ENCODE assay signal across 7 cellular contexts in genomic region chr19:24075530-24075929, GRCh38. TPM values are rescaled to one million over a fixed set of nuclear protein-coding genes. Genes with fewer than 3 reads are reported as not detected.
DNase-seq lines count a peak whose midpoint lies in the region; ATAC-seq and TF ChIP-seq lines count a peak whose summit lies in the region.
"Not testable (repeated sequence)": the region's sequence is repeated elsewhere in the genome, so short reads cannot be mapped to it uniquely, and the experiment has no call there.

No MANE protein-coding gene starts in this region.

- not testable (repeated sequence) for H3K27me3 ChIP-seq in BE2C; H9 (ENCODE audit: insufficient read depth, low read length); PC-3 (ENCODE audit: low read length); iPS-20b (ENCODE audit: insufficient read depth, low read length); neutrophil

- not testable (repeated sequence) for H3K56ac ChIP-seq in H9 (ENCODE audit: insufficient read length, low read depth, low read length)

- CTCF ChIA-PET in PC-3 (lab: Charles Lee) = not testable (repeated sequence)

- H4K91ac ChIP-seq in H9 (ENCODE audit: insufficient read length, low read depth, low read length) = not testable (repeated sequence)

- not testable (repeated sequence) for H2BK12ac ChIP-seq in H9 (ENCODE audit: insufficient read length, low read depth, low read length)

- not testable (repeated sequence) for H4K20me1 ChIP-seq in H9 (ENCODE audit: control insufficient read depth, insufficient read depth, insufficient read length); PC-3 (ENCODE audit: low read length)

- not testable (repeated sequence) for H3K14ac ChIP-seq in H9 (ENCODE audit: insufficient read depth, low read length)

- H3K27ac ChIP-seq in H9 (ENCODE audit: insufficient read length, low read depth, low read length) = peak overlapping the region; percentile 65
- not testable (repeated sequence) for H3K27ac ChIP-seq in PC-3 (ENCODE audit: low read length)
- peak overlapping the region; percentile 87 for H3K27ac ChIP-seq in epithelial cell of prostate
- H3K27ac ChIP-seq in iPS-20b (ENCODE audit: low read length) = peak overlapping the region; percentile 67
- peak overlapping the region; percentile 76 for H3K27ac ChIP-seq in neutrophil

- H3K9ac ChIP-seq in H9 (ENCODE audit: extremely low read depth, insufficient read length, low read length); PC-3 (ENCODE audit: low read length): not testable (repeated sequence)
- H3K9ac ChIP-seq in iPS-20b (ENCODE audit: low read depth, low read length) = peak overlapping the region; percentile 20; the same call in 1 of the 2 replicates

- not testable (repeated sequence) for H3K23me2 ChIP-seq in H9 (ENCODE audit: insufficient read length, low read depth, low read length, poor library complexity, severe bottlenecking)

- H3K27me3 Mint-ChIP-seq in H9 (ENCODE audit: low read depth); activated T-cell treated with anti-CD3 and anti-CD28 coated beads, Interleukin-2, amount 50 U/mL, for 72 hours (ENCODE audit: low read depth): not testable (repeated sequence)

- H2AK5ac ChIP-seq in H9 (ENCODE audit: insufficient read length, low read length) = not testable (repeated sequence)

- not testable (repeated sequence) for H2BK5ac ChIP-seq in H9 (ENCODE audit: insufficient read length, low read length)

- intact Hi-C loops in PC-3 (cut with micrococcal nuclease) = not testable (repeated sequence)

- not testable (repeated sequence) for H2BK20ac ChIP-seq in H9 (ENCODE audit: low read depth, low read length, poor library complexity, severe bottlenecking)

- H3K36me3 ChIP-seq in BE2C (peaks cover 14% of the 10 kb centered on the region), PC-3 (ENCODE audit: low read depth, low read length) (peaks cover 48% of the 10 kb centered on the region), iPS-20b (ENCODE audit: insufficient read depth, low read depth, low read length) (peaks cover 42% of the 10 kb centered on the region)
- not testable (repeated sequence) for H3K36me3 ChIP-seq in neutrophil

- H3K4me3 Mint-ChIP-seq in H9 = peak overlapping the region; percentile 15 to 60; a peak in 3 of 5 replicates
- H3K4me3 Mint-ChIP-seq in activated T-cell treated with anti-CD3 and anti-CD28 coated beads, Interleukin-2, amount 50 U/mL, for 72 hours = not testable (repeated sequence)

- not testable (repeated sequence) for BruUV-seq in PC-3 (replicated peaks; lab: Mats Ljungman, UMichigan)

- H3K9me3 ChIP-seq in BE2C; H9 (ENCODE audit: control insufficient read depth, low read depth, low read length); PC-3 (ENCODE audit: low read length); neutrophil: not testable (repeated sequence)
- peaks cover 10% of the 10 kb centered on the region for H3K9me3 ChIP-seq in iPS-20b (ENCODE audit: insufficient read depth, low read depth, low read length)

- not testable (repeated sequence) for H3K18ac ChIP-seq in H9 (ENCODE audit: insufficient read length, low read depth, low read length)

- not testable (repeated sequence) for H3K4me2 ChIP-seq in H9 (ENCODE audit: insufficient read depth, insufficient read length, low read length); PC-3 (ENCODE audit: low read length)

- WGBS in H9 (ENCODE audit: extremely low coverage, insufficient read length, low lambda C conversion rate) = no CpG with 5 or more reads among the region's 4 CpGs

- H3K4me1 Mint-ChIP-seq in H9 = peaks cover 60 to 61% of the 10 kb centered on the region in 2 experiments
- peaks cover 21% of the 10 kb centered on the region for H3K4me1 Mint-ChIP-seq in activated T-cell treated with anti-CD3 and anti-CD28 coated beads, Interleukin-2, amount 50 U/mL, for 72 hours (ENCODE audit: low read depth)

- not testable (repeated sequence) for H3K9me2 ChIP-seq in PC-3 (replicated peaks; ENCODE audit: low read length)

- peak overlapping the region; percentile 84 to 94 (median 90); a peak in 6 of 7 replicates for H3K27ac Mint-ChIP-seq in H9
- H3K27ac Mint-ChIP-seq in activated T-cell treated with anti-CD3 and anti-CD28 coated beads, Interleukin-2, amount 50 U/mL, for 72 hours = peak overlapping the region; percentile 86

- not testable (repeated sequence) for H2BK15ac ChIP-seq in H9 (ENCODE audit: low read depth, low read length)

- H2AFZ ChIP-seq in H9 (ENCODE audit: low read length); PC-3 (ENCODE audit: low read length): not testable (repeated sequence)

- ATAC-seq in PC-3; activated T-cell treated with anti-CD3 and anti-CD28 coated beads, Interleukin-2, amount 50 U/mL, for 72 hours (replicated peaks in 1 of 2): not testable (repeated sequence)

- H3K4ac ChIP-seq in H9 (ENCODE audit: low read depth, low read length) = not testable (repeated sequence)

- peak; percentile 66 for DNase-seq in BE2C
- peak; percentile 28 for DNase-seq in H9
- peak; percentile 17 for DNase-seq in PC-3
- not testable (repeated sequence) for DNase-seq in activated T-cell treated with anti-CD3 and anti-CD28 coated beads, Interleukin-2, amount 50 U/mL, for 72 hours; epithelial cell of prostate (ENCODE audit: low read depth, low spot score)

- not testable (repeated sequence) for H4K5ac ChIP-seq in H9 (ENCODE audit: insufficient read length, low read depth, low read length)

- peaks cover 8 to 29% of the 10 kb centered on the region in 2 experiments for H3K9me3 Mint-ChIP-seq in H9
- not testable (repeated sequence) for H3K9me3 Mint-ChIP-seq in activated T-cell treated with anti-CD3 and anti-CD28 coated beads, Interleukin-2, amount 50 U/mL, for 72 hours

- not testable (repeated sequence) for H3K79me2 ChIP-seq in H9 (ENCODE audit: insufficient read depth, low read length); PC-3 (ENCODE audit: low read length)

- H3K79me1 ChIP-seq in H9 (ENCODE audit: insufficient read depth, low read depth, low read length, poor library complexity, severe bottlenecking) = not testable (repeated sequence)

- not testable (repeated sequence) for H4K8ac ChIP-seq in H9 (replicated peaks; ENCODE audit: insufficient read length, low read depth, low read length)

- H3K4me3 ChIP-seq in BE2C (ENCODE audit: low read depth, low read length); PC-3 (ENCODE audit: low read length); neutrophil (ENCODE audit: low read depth in 1 of 2, low read length in 1 of 2): not testable (repeated sequence)
- peak overlapping the region; percentile 51 for H3K4me3 ChIP-seq in iPS-20b (ENCODE audit: low read length)

- H2BK120ac ChIP-seq in H9 (ENCODE audit: low read depth, low read length, poor library complexity, severe bottlenecking) = not testable (repeated sequence)

- not testable (repeated sequence) for H3K23ac ChIP-seq in H9 (ENCODE audit: insufficient read length, low read depth, low read length)

- H3K4me1 ChIP-seq in BE2C; PC-3 (ENCODE audit: insufficient read depth, low read length): not testable (repeated sequence)
- H3K4me1 ChIP-seq in H9 (ENCODE audit: insufficient read depth, low read length) (peaks cover 26% of the 10 kb centered on the region; the same call in 1 of the 2 replicates), iPS-20b (ENCODE audit: insufficient read depth, low read length) (peaks cover 34% of the 10 kb centered on the region; the same call in 1 of the 2 replicates), neutrophil (ENCODE audit: control insufficient read depth in 1 of 2, insufficient read depth in 1 of 2, low read depth in 1 of 2, low read length in 1 of 2) (peaks cover 65 to 78% of the 10 kb centered on the region in 2 experiments)

- H3F3A ChIP-seq in PC-3 (ENCODE audit: low read length, unreplicated experiment) = not testable (repeated sequence)

- peak; percentile 40 for TF ChIP-seq CTCF in BE2C (IDR thresholded peaks at IDR 0.05; ENCODE audit: low read depth, low read length)
- not testable (repeated sequence) for TF ChIP-seq CTCF in H9 (conservative IDR thresholded peaks at IDR 0.05); PC-3 (conservative IDR thresholded peaks at IDR 0.05; ENCODE audit: low read depth, low read length); neutrophil (IDR thresholded peaks at IDR 0.05)

- H3K36me3 Mint-ChIP-seq in H9 (ENCODE audit: insufficient read depth in 1 of 3, low read depth in 3 of 3) = peaks cover 61 to 69% (median 65%) of the 10 kb centered on the region in 3 experiments
- peaks cover 21 to 35% of the 10 kb centered on the region in 2 donors for H3K36me3 Mint-ChIP-seq in activated T-cell treated with anti-CD3 and anti-CD28 coated beads, Interleukin-2, amount 50 U/mL, for 72 hours (ENCODE audit: insufficient read depth in 2 of 2)

- H3T11ph ChIP-seq in H9 (ENCODE audit: low read length) = not testable (repeated sequence)

- POLR2A ChIA-PET in PC-3 (lab: Charles Lee; ENCODE audit: unreplicated experiment) = not testable (repeated sequence)

RNA-seq across cellular contexts. Expression of gene ZNF254, which starts 11.5 kb away (rescaled TPM):
- polyA plus RNA-seq in BE2C (2012; ENCODE audit: insufficient read depth, insufficient read length, low read depth) = 8.9 TPM
- total RNA-seq in H9 (2021) = 25.5 and 26.6 TPM in 2 replicates
- total RNA-seq in PC-3 (2014; rRNA removed) = 8.1 and 9.3 TPM in 2 replicates
- total RNA-seq in activated T-cell treated with anti-CD3 and anti-CD28 coated beads, Interleukin-2, amount 50 U/mL, for 72 hours = 10 to 100 TPM; 13.3 to 14.9 TPM
